In genomic region chr3:129384103-129384502, GRCh38 we compare ENCODE assay signal across 2 cellular contexts. TPM values are rescaled to one million over a fixed set of nuclear protein-coding genes. Genes with fewer than 3 reads are reported as not detected.
"Had no signal": no experiment of that assay in that cellular context is flagged by ENCODE, and none has a peak within 500 bp of the region (broad histone marks: within the 10 kb centered on the region; RNA-seq: fewer than 3 reads in every experiment).

No MANE protein-coding gene starts in this region.

RNA-seq across cellular contexts. Expression of gene EFCAB12, which starts 44.3 kb away (rescaled TPM):
- total RNA-seq: Right ventricle myocardium superior, SJSA1 had no signal
